In the genomic region with DNA sequence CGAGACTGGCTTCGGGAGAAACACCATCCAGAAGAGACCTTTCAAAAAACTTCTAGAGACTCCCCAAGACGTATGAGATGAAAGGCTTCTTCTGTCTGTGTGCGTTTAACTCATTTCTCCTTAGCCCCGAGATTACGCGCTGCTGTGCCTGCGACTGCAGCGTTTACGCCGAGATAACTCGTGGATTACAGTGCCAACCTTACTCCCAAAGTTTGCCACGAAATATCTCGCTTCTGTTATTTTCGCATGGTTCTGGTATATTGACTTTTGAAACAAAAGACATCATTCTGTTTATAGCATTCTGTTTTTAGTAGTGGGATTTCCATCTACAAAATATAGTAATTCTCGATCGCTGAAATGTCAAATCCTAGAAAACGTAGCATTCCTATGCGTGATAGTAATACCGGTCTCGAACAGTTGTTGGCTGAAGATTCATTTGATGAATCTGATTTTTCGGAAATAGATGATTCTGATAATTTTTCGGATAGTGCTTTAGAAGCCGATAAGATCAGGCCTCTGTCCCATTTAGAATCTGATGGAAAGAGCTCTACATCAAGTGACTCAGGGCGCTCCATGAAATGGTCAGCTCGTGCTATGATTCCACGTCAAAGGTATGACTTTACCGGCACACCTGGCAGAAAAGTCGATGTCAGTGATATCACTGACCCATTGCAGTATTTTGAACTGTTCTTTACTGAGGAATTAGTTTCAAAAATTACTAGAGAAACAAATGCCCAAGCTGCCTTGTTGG, we compare ENCODE assay signal across 8 cellular contexts. TPM values are rescaled to one million over a fixed set of nuclear protein-coding genes. Genes with fewer than 3 reads are reported as not detected.
DNase-seq lines count a peak whose midpoint lies in the region; ATAC-seq and TF ChIP-seq lines count a peak whose summit lies in the region.

No MANE protein-coding gene starts in this region.

- H3K18ac ChIP-seq in mesenchymal stem cell (ENCODE audit: low read depth in 1 of 2, low read length in 2 of 2): peak overlapping the region in 1 of 2 experiments; percentile 64

- no peak overlapping the region for H3K4ac ChIP-seq in mesenchymal stem cell (ENCODE audit: low read depth in 1 of 2, low read length in 2 of 2)

- no peak for DNase-seq in AG04449 (ENCODE audit: low read depth, low spot score)
- DNase-seq in cardiac fibroblast (ENCODE audit: low read depth in 2 of 2): no peak
- DNase-seq in mesenchymal stem cell: no peak
- DNase-seq in vagina (ENCODE audit: extremely low spot score in 2 of 2): no peak
- DNase-seq in activated gamma-delta T cell (lab: John Stamatoyannopoulos, UW): no peak
- no peak for DNase-seq in GM13976 (ENCODE audit: low spot score)
- DNase-seq in GM13977 (ENCODE audit: low spot score): no peak

- in situ Hi-C loops in GM13976 (cut with MboI; ENCODE audit: low sequenced_read_pairs, unreplicated experiment) (loop anchor here (10.0 kb wide), 1 partner anchor 112 kb away; the partner anchor contains the start of gene KATNBL1), GM13977 (cut with MboI; ENCODE audit: low pct_unique_long_range_greater_than_20kb, low sequenced_read_pairs, unreplicated experiment) (loop anchor here (25.0 kb wide), 1 partner anchor 110 kb away; the partner anchor contains the start of gene KATNBL1)

- H2BK12ac ChIP-seq in mesenchymal stem cell (ENCODE audit: low read length in 2 of 2): no peak overlapping the region

- H3K9me3 ChIP-seq in mesenchymal stem cell (ENCODE audit: control insufficient read depth, low read length) (no peaks in the 10 kb centered on the region), vagina (no peaks in the 10 kb centered on the region)

- POLR2A ChIA-PET in AG04449 (lab: Yijun Ruan, JAX): interaction anchor here (0.6 to 1.6 kb wide), 6 partner anchors 19 to 265 kb away, joined by 3 to 5 read pairs (median 3); partner anchors contain the start of genes KATNBL1 and LPCAT4

- H2BK15ac ChIP-seq in mesenchymal stem cell (ENCODE audit: low read depth, poor library complexity, severe bottlenecking): no peak overlapping the region

- H3K27me3 ChIP-seq in mesenchymal stem cell (ENCODE audit: control insufficient read depth in 1 of 2, insufficient read depth in 1 of 2, low read length in 2 of 2) (no peaks in the 10 kb centered on the region), vagina (no peaks in the 10 kb centered on the region)

- peaks cover 2% of the 10 kb centered on the region for H3K4me1 ChIP-seq in mesenchymal stem cell (ENCODE audit: control insufficient read depth, insufficient read depth, low read depth, low read length)
- H3K4me1 ChIP-seq in vagina: peaks cover 27% of the 10 kb centered on the region

- CTCF ChIA-PET in AG04449 (lab: Yijun Ruan, JAX): interaction anchor here (1.0 to 2.4 kb wide), 8 partner anchors 9 to 138 kb away, joined by 3 to 10 read pairs (median 4); partner anchors contain the start of gene KATNBL1

- 39% methylated on average over 26 of the region's 29 CpGs for WGBS in mesenchymal stem cell

- TF ChIP-seq CTCF in AG04449 (IDR thresholded peaks at IDR 0.05; ENCODE audit: insufficient read depth, low read length, missing control alignments) (no peak), cardiac fibroblast (IDR thresholded peaks at IDR 0.05; ENCODE audit: low read depth, low read length) (no peak), vagina (IDR thresholded peaks at IDR 0.05) (no peak), GM13976 (IDR thresholded peaks at IDR 0.05; ENCODE audit: borderline replicate concordance, control extremely low read depth, extremely low read depth, insufficient read depth, missing control alignments) (no peak), GM13977 (IDR thresholded peaks at IDR 0.05; ENCODE audit: extremely low read depth, insufficient read depth, missing control alignments) (no peak)

- peak overlapping the region; percentile 31 for H3K4me2 ChIP-seq in mesenchymal stem cell (ENCODE audit: low read length, poor library complexity, severe bottlenecking)

- H3K9ac ChIP-seq in mesenchymal stem cell (ENCODE audit: low read length): peak overlapping the region; percentile 100

- H4K91ac ChIP-seq in mesenchymal stem cell (ENCODE audit: low read length): no peak overlapping the region

- H2BK5ac ChIP-seq in mesenchymal stem cell (ENCODE audit: low read depth, low read length, poor library complexity, severe bottlenecking): no peak overlapping the region

- no peak overlapping the region for H2BK120ac ChIP-seq in mesenchymal stem cell (ENCODE audit: low read depth, low read length)

- H3K27ac ChIP-seq in mesenchymal stem cell (ENCODE audit: low read length, poor library complexity, severe bottlenecking) (peak overlapping the region; percentile 51), vagina (peak overlapping the region; percentile 59)

- H3K36me3 ChIP-seq in mesenchymal stem cell (ENCODE audit: control insufficient read depth in 1 of 2, insufficient read depth in 2 of 2, low read depth in 1 of 2, low read length in 2 of 2): peaks cover 0 to 8% of the 10 kb centered on the region in 2 experiments
- no peaks in the 10 kb centered on the region for H3K36me3 ChIP-seq in vagina

- TF ChIP-seq POLR2A in vagina (IDR thresholded peaks at IDR 0.05): peak in 1 of 2 donors; percentile 36

- no peak overlapping the region for H4K8ac ChIP-seq in mesenchymal stem cell (ENCODE audit: low read length)

- H3K4me3 ChIP-seq in AG04449 (ENCODE audit: low read depth, low read length) (peak overlapping the region; percentile 89), cardiac fibroblast (replicated peaks in 1 of 2; ENCODE audit: low read depth in 2 of 2, low read length in 2 of 2) (peak overlapping the region; percentile 98 to 100), mesenchymal stem cell (ENCODE audit: insufficient read depth in 1 of 2, low read depth in 1 of 2, low read length in 2 of 2) (peak overlapping the region; percentile 51 to 100), vagina (peak overlapping the region; percentile 85 to 98)

- peak; percentile 25 for ATAC-seq in HG03025 (IDR thresholded peaks at IDR 0.05; ENCODE audit: low FRiP score, unreplicated experiment)

- intact Hi-C loops in vagina (cut with DNase I): loop anchor here (5.0 kb wide), 1 partner anchor 110 kb away; the partner anchor contains the start of gene KATNBL1

- H2AFZ ChIP-seq in mesenchymal stem cell (ENCODE audit: low read depth, low read length): no peak overlapping the region

- no peak overlapping the region for H3K14ac ChIP-seq in mesenchymal stem cell (ENCODE audit: low read length in 2 of 2)

- H3K79me1 ChIP-seq in mesenchymal stem cell (replicated peaks; ENCODE audit: low read length, poor library complexity, severe bottlenecking): peaks cover 14% of the 10 kb centered on the region

- no peak overlapping the region for H2AK5ac ChIP-seq in mesenchymal stem cell (ENCODE audit: low read length, severe bottlenecking)

- no peak overlapping the region for H3K23ac ChIP-seq in mesenchymal stem cell (ENCODE audit: low read length in 2 of 2)

RNA-seq across cellular contexts. Expression of gene PGBD4, which starts 0.5 kb away (rescaled TPM):
- polyA plus RNA-seq in mesenchymal stem cell (2013, experiment 1 of 2): 0.88 TPM
- 0.89 TPM for polyA plus RNA-seq in mesenchymal stem cell (2013, experiment 2 of 2)
- 1.5 TPM for total RNA-seq in vagina

RNA-seq across cellular contexts. Expression of gene EMC7, which starts 0.7 kb away (rescaled TPM):
- 150 TPM for polyA plus RNA-seq in mesenchymal stem cell (2013, experiment 1 of 2)
- 159 TPM for polyA plus RNA-seq in mesenchymal stem cell (2013, experiment 2 of 2)
- total RNA-seq in vagina: 31.4 TPM
